In genomic region chr1:26910343-26911160, GRCh38 we compare ENCODE assay signal across 34 cellular contexts. TPM values are rescaled to one million over a fixed set of nuclear protein-coding genes. Genes with fewer than 3 reads are reported as not detected.
A peak's percentile ranks its signal among the peaks of the same experiment; 100 is the strongest.
DNase-seq lines count a peak whose midpoint lies in the region; ATAC-seq, FAIRE-seq and TF ChIP-seq lines count a peak whose summit lies in the region.
"Had no signal": no experiment of that assay in that cellular context is flagged by ENCODE, and none has a peak within 500 bp of the region (broad histone marks: within the 10 kb centered on the region; RNA-seq: fewer than 3 reads in every experiment).

No MANE protein-coding gene starts in this region.

- peak; percentile 90 for FAIRE-seq in HepG2 (lab: Jason Lieb, UNC)
- FAIRE-seq: endometrium, GM12891 had no signal

- H3K27ac ChIP-seq in body of pancreas (peak overlapping the region; percentile 95 to 100 (median 98)), HepG2 (ENCODE audit: extremely low read length, insufficient read depth, low read length) (peak overlapping the region; percentile 96), mammary epithelial cell (ENCODE audit: insufficient read depth, low read depth, low read length) (no peak overlapping the region)
- H3K27ac ChIP-seq: esophagus muscularis mucosa, neural progenitor cell, parathyroid adenoma, thoracic aorta, uterus had no signal

- TF ChIP-seq CTCF in body of pancreas (IDR thresholded peaks at IDR 0.05) (no peak), HepG2 (CRISPR knock-in tag; IDR thresholded peaks at IDR 0.05) (peak; percentile 25; the same call in 1 of the 2 replicates), mammary epithelial cell (conservative IDR thresholded peaks at IDR 0.05 in 1 of 2, IDR thresholded peaks at IDR 0.05 in 1 of 2; ENCODE audit: extremely low read depth in 1 of 2, insufficient read depth in 1 of 2, low read depth in 1 of 2, low read length in 2 of 2) (no peak)

- H2AFZ ChIP-seq in HepG2 (ENCODE audit: low read length) = no peak overlapping the region
- H2AFZ ChIP-seq in mammary epithelial cell (ENCODE audit: low read depth, low read length) = no peak overlapping the region
- H2AFZ ChIP-seq: neural progenitor cell, parathyroid adenoma had no signal

- DNase-seq in HT-29 (ENCODE audit: low spot score) (peak; percentile 85), body of pancreas (peak in 1 of 4 donors; percentile 20), HepG2 (ENCODE audit: low spot score) (peak; percentile 98), renal cortical epithelial cell (ENCODE audit: low read depth) (peak; percentile 69), mammary epithelial cell (no peak), HPDE6-E6E7 (ENCODE audit: extremely low spot score) (no peak)
- DNase-seq: activated CD4-positive, alpha-beta T cell treated with anti-CD3 and anti-CD28 coated beads, Interleukin-2, amount 50 U/mL, for 4 hours; activated naive CD4-positive, alpha-beta T cell treated with Interleukin-2 at 50 U/mL for 16 hours; CD4-positive, alpha-beta T cell; central memory CD4-positive, alpha-beta T cell; DMS 273 treated with DMSO at 0.1 percent for 48 hours; foreskin fibroblast; head of caudate nucleus; islet precursor cell; NCI-H146; NCI-H2171; NCI-H510A treated with DMSO at 0.1 percent for 48 hours; right cardiac atrium; RPMI8226; stimulated activated CD8-positive, alpha-beta memory T cell treated with anti-CD3 and anti-CD28 coated beads, Interleukin-4, amount 100 ng/mL, for 48 hours; T-cell; uterus had no signal

- H3K79me2 ChIP-seq in HepG2 (ENCODE audit: insufficient read depth, low read length) = peaks cover 30% of the 10 kb centered on the region
- H3K79me2 ChIP-seq in mammary epithelial cell (ENCODE audit: insufficient read depth, low read length) = no peaks in the 10 kb centered on the region
- H3K79me2 ChIP-seq: parathyroid adenoma had no signal

- H3K27me3 ChIP-seq in body of pancreas (no peaks in the 10 kb centered on the region), HepG2 (ENCODE audit: control insufficient read depth in 1 of 2, insufficient read depth in 2 of 2, low read length in 2 of 2) (no peaks in the 10 kb centered on the region; a peak in 1 of 5 replicates), mammary epithelial cell (ENCODE audit: insufficient read depth, low read length) (no peaks in the 10 kb centered on the region)
- H3K27me3 ChIP-seq: esophagus muscularis mucosa, uterus had no signal

- no peak for ATAC-seq in body of pancreas
- peak; percentile 68 for ATAC-seq in HepG2
- no peak for ATAC-seq in HG03354 (IDR thresholded peaks at IDR 0.05; ENCODE audit: poor library complexity, severe bottlenecking, unreplicated experiment)
- ATAC-seq in GM18858 (IDR thresholded peaks at IDR 0.05; ENCODE audit: unreplicated experiment) = no peak
- ATAC-seq: right cardiac atrium, T-cell had no signal

- TF ChIP-seq POLR2A in body of pancreas (IDR thresholded peaks at IDR 0.05) (peak in 1 of 3 donors; percentile 4), HepG2 (IDR thresholded peaks at IDR 0.05; ENCODE audit: insufficient read depth in 1 of 2, low read depth in 2 of 2, low read length in 2 of 2) (peak; percentile 69 to 94)

- intact Hi-C loops in body of pancreas (cut with DNase I) = no loop called here
- intact Hi-C loops in HepG2 (cut with micrococcal nuclease; ENCODE audit: unreplicated experiment) = no loop called here
- intact Hi-C loops in mammary epithelial cell (cut with micrococcal nuclease) = no loop called here

- WGBS in body of pancreas, 2 donors = 31 to 36% methylated on average over 4 of the region's 4 CpGs
- 4% methylated on average over 4 of the region's 4 CpGs for WGBS in HepG2 (ENCODE audit: low lambda C conversion rate)
- WGBS in mammary epithelial cell (ENCODE audit: low coverage, missing lambda C conversion rate) = 97% methylated on average over 4 of the region's 4 CpGs

- peak overlapping the region; percentile 93 for H3K4me2 ChIP-seq in HepG2 (ENCODE audit: low read depth, low read length)
- H3K4me2 ChIP-seq in mammary epithelial cell (ENCODE audit: insufficient read depth, low read depth, low read length) = no peak overlapping the region
- H3K4me2 ChIP-seq: neural progenitor cell had no signal

- H3K9me3 ChIP-seq in body of pancreas = no peaks in the 10 kb centered on the region
- H3K9me3 ChIP-seq in HepG2 (ENCODE audit: low read length) = no peaks in the 10 kb centered on the region
- H3K9me3 ChIP-seq in mammary epithelial cell (replicated peaks; ENCODE audit: insufficient read depth, low read length) = no peaks in the 10 kb centered on the region
- H3K9me3 ChIP-seq: esophagus muscularis mucosa, thoracic aorta, uterus had no signal

- no peak overlapping the region for H3K4me3 ChIP-seq in body of pancreas
- H3K4me3 ChIP-seq in HepG2 (replicated peaks in 1 of 3; ENCODE audit: insufficient read depth in 1 of 3, low read depth in 2 of 3, low read length in 3 of 3) = peak overlapping the region; percentile 75 to 97 (median 92)
- no peak overlapping the region for H3K4me3 ChIP-seq in mammary epithelial cell (replicated peaks in 1 of 3; ENCODE audit: insufficient read depth in 1 of 3, low read depth in 2 of 3, low read length in 3 of 3)
- H3K4me3 ChIP-seq: esophagus muscularis mucosa, neural progenitor cell, thoracic aorta, uterus had no signal

- no peaks in the 10 kb centered on the region for H3K36me3 ChIP-seq in body of pancreas (replicated peaks in 1 of 2; ENCODE audit: insufficient read depth in 1 of 2, low read depth in 2 of 2)
- peaks cover 3 to 8% of the 10 kb centered on the region in 2 experiments; a peak in 3 of 5 replicates for H3K36me3 ChIP-seq in HepG2 (replicated peaks in 1 of 2; ENCODE audit: control insufficient read depth in 1 of 2, insufficient read depth in 2 of 2, low read length in 2 of 2)
- no peaks in the 10 kb centered on the region for H3K36me3 ChIP-seq in mammary epithelial cell (ENCODE audit: insufficient read depth, low read length)
- H3K36me3 ChIP-seq: neural progenitor cell, thoracic aorta, uterus had no signal

- POLR2A ChIA-PET in HepG2 (lab: Yijun Ruan, JAX) = interaction anchor here (1.0 to 11.5 kb wide), 8 partner anchors 11 to 83 kb away, joined by 3 to 371 read pairs (median 8); partner anchors contain the start of genes GPATCH3, GPN2, KDF1 and NUDC

- no peak for TF ChIP-seq RAD21 in HepG2 (CRISPR knock-in tag; IDR thresholded peaks at IDR 0.05)

- dilution Hi-C loops in mammary epithelial cell (cut with HindIII; ENCODE audit: low sequenced_read_pairs) = no loop called here

- TF ChIP-seq EP300 in HepG2 (IDR thresholded peaks at IDR 0.05; ENCODE audit: low read depth in 2 of 2, low read length in 2 of 2) (peak; percentile 94 to 96), HepG2 (CRISPR knock-in tag; IDR thresholded peaks at IDR 0.05; ENCODE audit: borderline replicate concordance) (peak; percentile 91)

- H4K20me1 ChIP-seq in HepG2 (ENCODE audit: insufficient read depth, low read length) (peaks cover 16% of the 10 kb centered on the region; the same call in 1 of the 2 replicates), mammary epithelial cell (ENCODE audit: insufficient read depth, low read length) (no peaks in the 10 kb centered on the region)

- H3K4me1 ChIP-seq in body of pancreas (peaks cover 60% of the 10 kb centered on the region), HepG2 (ENCODE audit: insufficient read depth, low read length) (peaks cover 66% of the 10 kb centered on the region), mammary epithelial cell (ENCODE audit: insufficient read depth, low read length) (peaks cover 16% of the 10 kb centered on the region)
- H3K4me1 ChIP-seq: neural progenitor cell, uterus had no signal

- H3K9ac ChIP-seq in HepG2 (ENCODE audit: insufficient read depth, low read depth, low read length) = peak overlapping the region; percentile 98
- no peak overlapping the region for H3K9ac ChIP-seq in mammary epithelial cell (ENCODE audit: insufficient read depth, low read length)
- H3K9ac ChIP-seq: neural progenitor cell, parathyroid adenoma had no signal

- CTCF ChIA-PET in HepG2 (lab: Yijun Ruan, JAX; ENCODE audit: low intra/inter-chr PET ratio, low total read pairs) = no interaction called here
- CTCF ChIA-PET in mammary epithelial cell (lab: Charles Lee; ENCODE audit: low non-redundant PET) = no interaction called here

- in situ Hi-C loops in HepG2 (cut with HindIII; ENCODE audit: extremely low pct_ligation_motif_present, low pct_unique_long_range_greater_than_20kb) = loop anchor here (5.0 kb wide), 1 partner anchor 82 kb away; the partner anchor contains the start of gene TRNP1
- in situ Hi-C loops in mammary epithelial cell (cut with MboI; ENCODE audit: low sequenced_read_pairs in 2 of 2) = no loop called here

- BruUV-seq in HepG2 (replicated peaks; lab: Mats Ljungman, UMichigan) = no TSS peak
- no TSS peak for BruUV-seq in mammary epithelial cell (replicated peaks; lab: Mats Ljungman, UMichigan)

RNA-seq across cellular contexts. Expression of gene NR0B2, which starts 3.2 kb away (rescaled TPM):
- total RNA-seq in HT-29 (2014; rRNA removed; shearing (Covaris generic)) = 17.6 and 18.4 TPM in 2 replicates
- total RNA-seq in body of pancreas (10 to 100 TPM; 19.8 to 34.8 TPM), HepG2 (2016; rRNA removed; fragmentation: Illumina TruSeq; extraction: Trizol) (71.6 and 72.5 TPM in 2 replicates), renal cortical epithelial cell (not detected in 2 replicates), mammary epithelial cell (not detected)
- 32.2 and 34.7 TPM in 2 replicates for total RNA-seq in HepG2 (2016; cell fraction: cytosol; rRNA removed; fragmentation: Illumina TruSeq; extraction: Trizol; ENCODE audit: low read depth)
- 72.9 and 77.8 TPM in 2 replicates for total RNA-seq in HepG2 (2016; cell fraction: insoluble cytoplasmic fraction; rRNA removed; fragmentation: Illumina TruSeq; extraction: Trizol)
- 42.2 and 44.8 TPM in 2 replicates for total RNA-seq in HepG2 (2016; cell fraction: membrane; rRNA removed; fragmentation: Illumina TruSeq; extraction: Trizol)
- 49.1 and 51.4 TPM in 2 replicates for total RNA-seq in HepG2 (2016; cell fraction: nucleus; rRNA removed; fragmentation: Illumina TruSeq; extraction: Trizol)
- polyA plus RNA-seq in HepG2 (2011; rRNA removed) (133 and 203 TPM in 2 replicates), mammary epithelial cell (not detected)
- 120 and 167 TPM in 2 replicates for polyA plus RNA-seq in HepG2 (2011; cell fraction: cytosol; rRNA removed)
- polyA plus RNA-seq in HepG2 (2011; cell fraction: nucleus; rRNA removed) = 160 and 185 TPM in 2 replicates
- polyA plus RNA-seq in HepG2 (2012) = 94.7 and 125 TPM in 2 replicates
- polyA plus RNA-seq in HepG2 (2016; cell fraction: cytosol; fragmentation: Illumina TruSeq; extraction: Trizol; ENCODE audit: low read depth) = 14.5 and 14.6 TPM in 2 replicates
- polyA plus RNA-seq in HepG2 (2016; cell fraction: insoluble cytoplasmic fraction; fragmentation: Illumina TruSeq; extraction: Trizol; ENCODE audit: low read depth) = 86.2 and 93.6 TPM in 2 replicates
- 17.4 and 19.6 TPM in 2 replicates for polyA plus RNA-seq in HepG2 (2016; cell fraction: membrane; fragmentation: Illumina TruSeq; extraction: Trizol; ENCODE audit: low read depth)
- polyA plus RNA-seq in HepG2 (2016; cell fraction: nucleus; fragmentation: Illumina TruSeq; extraction: Trizol; ENCODE audit: insufficient read depth, low read depth) = 81.0 and 96.9 TPM in 2 replicates
- polyA minus RNA-seq in HepG2 (2011; rRNA and poly(A)+ RNA removed; ENCODE audit: low replicate concordance) = 0.21 and 413 TPM in 2 replicates
- 175 and 182 TPM in 2 replicates for polyA minus RNA-seq in HepG2 (2011; cell fraction: cytosol; rRNA and poly(A)+ RNA removed)
- 42.6 and 49.5 TPM in 2 replicates for polyA minus RNA-seq in HepG2 (2011; cell fraction: nucleus; rRNA and poly(A)+ RNA removed)
- not detected for polyA minus RNA-seq in mammary epithelial cell
- total RNA-seq: CD4-positive, alpha-beta T cell; dermis microvascular lymphatic vessel endothelial cell; esophagus muscularis mucosa; H7; lung microvascular endothelial cell; T-cell; thoracic aorta; uterus had no signal
- polyA plus RNA-seq: IgD-negative memory B cell had no signal

RNA-seq across cellular contexts. Expression of gene GPATCH3, which starts 10.3 kb away (rescaled TPM):
- 17.4 and 27.5 TPM in 2 replicates for total RNA-seq in HT-29 (2014; rRNA removed; shearing (Covaris generic))
- total RNA-seq in body of pancreas = 10 to 100 TPM in 1 of 2 donors, 1 to 10 TPM in 1; 4.9 to 19.4 TPM
- 11.0 and 12.5 TPM in 2 replicates for total RNA-seq in HepG2 (2016; rRNA removed; fragmentation: Illumina TruSeq; extraction: Trizol)
- 1.6 and 3.3 TPM in 2 replicates for total RNA-seq in HepG2 (2016; cell fraction: cytosol; rRNA removed; fragmentation: Illumina TruSeq; extraction: Trizol; ENCODE audit: low read depth)
- total RNA-seq in HepG2 (2016; cell fraction: insoluble cytoplasmic fraction; rRNA removed; fragmentation: Illumina TruSeq; extraction: Trizol) = 11.4 and 14.1 TPM in 2 replicates
- 8.6 and 9.5 TPM in 2 replicates for total RNA-seq in HepG2 (2016; cell fraction: membrane; rRNA removed; fragmentation: Illumina TruSeq; extraction: Trizol)
- 9.7 and 10.0 TPM in 2 replicates for total RNA-seq in HepG2 (2016; cell fraction: nucleus; rRNA removed; fragmentation: Illumina TruSeq; extraction: Trizol)
- polyA plus RNA-seq in HepG2 (2011; rRNA removed) = 6.8 and 8.3 TPM in 2 replicates
- 5.6 TPM in 2 replicates for polyA plus RNA-seq in HepG2 (2011; cell fraction: cytosol; rRNA removed)
- 12.9 and 16.4 TPM in 2 replicates for polyA plus RNA-seq in HepG2 (2011; cell fraction: nucleus; rRNA removed)
- 7.4 and 8.5 TPM in 2 replicates for polyA plus RNA-seq in HepG2 (2012)
- 3.5 and 4.5 TPM in 2 replicates for polyA plus RNA-seq in HepG2 (2016; cell fraction: cytosol; fragmentation: Illumina TruSeq; extraction: Trizol; ENCODE audit: low read depth)
- 12.3 and 14.3 TPM in 2 replicates for polyA plus RNA-seq in HepG2 (2016; cell fraction: insoluble cytoplasmic fraction; fragmentation: Illumina TruSeq; extraction: Trizol; ENCODE audit: low read depth)
- 6.7 and 7.6 TPM in 2 replicates for polyA plus RNA-seq in HepG2 (2016; cell fraction: membrane; fragmentation: Illumina TruSeq; extraction: Trizol; ENCODE audit: low read depth)
- 18.7 and 22.1 TPM in 2 replicates for polyA plus RNA-seq in HepG2 (2016; cell fraction: nucleus; fragmentation: Illumina TruSeq; extraction: Trizol; ENCODE audit: insufficient read depth, low read depth)
- polyA minus RNA-seq in HepG2 (2011; rRNA and poly(A)+ RNA removed; ENCODE audit: low replicate concordance) = 9.9 and 10.4 TPM in 2 replicates
- polyA minus RNA-seq in HepG2 (2011; cell fraction: cytosol; rRNA and poly(A)+ RNA removed) = 4.6 and 4.9 TPM in 2 replicates
- 9.9 and 10.8 TPM in 2 replicates for polyA minus RNA-seq in HepG2 (2011; cell fraction: nucleus; rRNA and poly(A)+ RNA removed)
- 6.4 and 7.0 TPM in 2 replicates for total RNA-seq in renal cortical epithelial cell
- 10 to 100 TPM; 10.8 to 19.4 TPM for total RNA-seq in mammary epithelial cell
- 8.2 TPM for polyA plus RNA-seq in mammary epithelial cell
- 19.7 TPM for polyA minus RNA-seq in mammary epithelial cell

RNA-seq across cellular contexts. Expression of gene NUDC, which starts 11.0 kb away (rescaled TPM):
- total RNA-seq in HT-29 (2014; rRNA removed; shearing (Covaris generic)) = 124 TPM in 2 replicates
- total RNA-seq in body of pancreas (10 to 100 TPM; 31.3 to 33.2 TPM), HepG2 (2016; rRNA removed; fragmentation: Illumina TruSeq; extraction: Trizol) (104 and 126 TPM in 2 replicates), renal cortical epithelial cell (20.1 and 47.8 TPM in 2 replicates), mammary epithelial cell (10 to 100 TPM; 22.7 to 96.8 TPM)
- total RNA-seq in HepG2 (2016; cell fraction: cytosol; rRNA removed; fragmentation: Illumina TruSeq; extraction: Trizol; ENCODE audit: low read depth) = 35.7 TPM in 2 replicates
- total RNA-seq in HepG2 (2016; cell fraction: insoluble cytoplasmic fraction; rRNA removed; fragmentation: Illumina TruSeq; extraction: Trizol) = 105 and 106 TPM in 2 replicates
- total RNA-seq in HepG2 (2016; cell fraction: membrane; rRNA removed; fragmentation: Illumina TruSeq; extraction: Trizol) = 36.4 and 37.7 TPM in 2 replicates
- total RNA-seq in HepG2 (2016; cell fraction: nucleus; rRNA removed; fragmentation: Illumina TruSeq; extraction: Trizol) = 45.3 and 49.3 TPM in 2 replicates
- polyA plus RNA-seq in HepG2 (2011; rRNA removed) (34.7 and 41.0 TPM in 2 replicates), mammary epithelial cell (61.7 TPM)
- polyA plus RNA-seq in HepG2 (2011; cell fraction: cytosol; rRNA removed) = 35.9 and 39.4 TPM in 2 replicates
- polyA plus RNA-seq in HepG2 (2011; cell fraction: nucleus; rRNA removed) = 28.6 and 31.4 TPM in 2 replicates
- 88.2 and 90.3 TPM in 2 replicates for polyA plus RNA-seq in HepG2 (2012)
- polyA plus RNA-seq in HepG2 (2016; cell fraction: cytosol; fragmentation: Illumina TruSeq; extraction: Trizol; ENCODE audit: low read depth) = 25.8 and 26.9 TPM in 2 replicates
- polyA plus RNA-seq in HepG2 (2016; cell fraction: insoluble cytoplasmic fraction; fragmentation: Illumina TruSeq; extraction: Trizol; ENCODE audit: low read depth) = 192 and 219 TPM in 2 replicates
- 34.2 and 35.5 TPM in 2 replicates for polyA plus RNA-seq in HepG2 (2016; cell fraction: membrane; fragmentation: Illumina TruSeq; extraction: Trizol; ENCODE audit: low read depth)
- 129 and 135 TPM in 2 replicates for polyA plus RNA-seq in HepG2 (2016; cell fraction: nucleus; fragmentation: Illumina TruSeq; extraction: Trizol; ENCODE audit: insufficient read depth, low read depth)
- 24.1 and 33.6 TPM in 2 replicates for polyA minus RNA-seq in HepG2 (2011; rRNA and poly(A)+ RNA removed; ENCODE audit: low replicate concordance)
- polyA minus RNA-seq in HepG2 (2011; cell fraction: cytosol; rRNA and poly(A)+ RNA removed) = 34.1 and 35.1 TPM in 2 replicates
- polyA minus RNA-seq in HepG2 (2011; cell fraction: nucleus; rRNA and poly(A)+ RNA removed) = 20.3 and 24.9 TPM in 2 replicates
- polyA minus RNA-seq in mammary epithelial cell = 90.6 TPM

RNA-seq across cellular contexts. Expression of gene GPN2, which starts 20.5 kb away (rescaled TPM):
- 25.2 and 37.2 TPM in 2 replicates for total RNA-seq in HT-29 (2014; rRNA removed; shearing (Covaris generic))
- 10 to 100 TPM in 1 of 2 donors, 1 to 10 TPM in 1; 8.8 to 21.4 TPM for total RNA-seq in body of pancreas
- 19.3 and 22.9 TPM in 2 replicates for total RNA-seq in HepG2 (2016; rRNA removed; fragmentation: Illumina TruSeq; extraction: Trizol)
- 1.8 and 2.5 TPM in 2 replicates for total RNA-seq in HepG2 (2016; cell fraction: cytosol; rRNA removed; fragmentation: Illumina TruSeq; extraction: Trizol; ENCODE audit: low read depth)
- total RNA-seq in HepG2 (2016; cell fraction: insoluble cytoplasmic fraction; rRNA removed; fragmentation: Illumina TruSeq; extraction: Trizol) = 20.8 and 22.5 TPM in 2 replicates
- 4.7 and 7.3 TPM in 2 replicates for total RNA-seq in HepG2 (2016; cell fraction: membrane; rRNA removed; fragmentation: Illumina TruSeq; extraction: Trizol)
- 10.8 and 13.7 TPM in 2 replicates for total RNA-seq in HepG2 (2016; cell fraction: nucleus; rRNA removed; fragmentation: Illumina TruSeq; extraction: Trizol)
- 38.9 and 41.8 TPM in 2 replicates for polyA plus RNA-seq in HepG2 (2011; rRNA removed)
- 16.3 and 25.9 TPM in 2 replicates for polyA plus RNA-seq in HepG2 (2011; cell fraction: cytosol; rRNA removed)
- 29.9 and 35.0 TPM in 2 replicates for polyA plus RNA-seq in HepG2 (2011; cell fraction: nucleus; rRNA removed)
- polyA plus RNA-seq in HepG2 (2012) = 14.4 and 15.5 TPM in 2 replicates
- 4.8 and 5.2 TPM in 2 replicates for polyA plus RNA-seq in HepG2 (2016; cell fraction: cytosol; fragmentation: Illumina TruSeq; extraction: Trizol; ENCODE audit: low read depth)
- polyA plus RNA-seq in HepG2 (2016; cell fraction: insoluble cytoplasmic fraction; fragmentation: Illumina TruSeq; extraction: Trizol; ENCODE audit: low read depth) = 31.8 and 35.9 TPM in 2 replicates
- 8.5 and 9.5 TPM in 2 replicates for polyA plus RNA-seq in HepG2 (2016; cell fraction: membrane; fragmentation: Illumina TruSeq; extraction: Trizol; ENCODE audit: low read depth)
- polyA plus RNA-seq in HepG2 (2016; cell fraction: nucleus; fragmentation: Illumina TruSeq; extraction: Trizol; ENCODE audit: insufficient read depth, low read depth) = 31.5 and 47.0 TPM in 2 replicates
- polyA minus RNA-seq in HepG2 (2011; rRNA and poly(A)+ RNA removed; ENCODE audit: low replicate concordance) = 46.8 and 68.0 TPM in 2 replicates
- 18.6 and 24.9 TPM in 2 replicates for polyA minus RNA-seq in HepG2 (2011; cell fraction: cytosol; rRNA and poly(A)+ RNA removed)
- polyA minus RNA-seq in HepG2 (2011; cell fraction: nucleus; rRNA and poly(A)+ RNA removed) = 11.1 and 15.8 TPM in 2 replicates
- 10.4 and 15.1 TPM in 2 replicates for total RNA-seq in renal cortical epithelial cell
- 10 to 100 TPM; 14.7 to 48.3 TPM for total RNA-seq in mammary epithelial cell
- polyA plus RNA-seq in mammary epithelial cell = 39.5 TPM
- polyA minus RNA-seq in mammary epithelial cell = 62.3 TPM

RNA-seq across cellular contexts. Expression of gene SFN, which starts 47.6 kb away (rescaled TPM):
- 170 and 192 TPM in 2 replicates for total RNA-seq in HT-29 (2014; rRNA removed; shearing (Covaris generic))
- 1 to 10 TPM in 1 of 2 donors, under 1 TPM in 1; 0.66 to 1.6 TPM for total RNA-seq in body of pancreas
- 5.6 and 6.8 TPM in 2 replicates for total RNA-seq in HepG2 (2016; rRNA removed; fragmentation: Illumina TruSeq; extraction: Trizol)
- 1.2 and 1.3 TPM in 2 replicates for total RNA-seq in HepG2 (2016; cell fraction: cytosol; rRNA removed; fragmentation: Illumina TruSeq; extraction: Trizol; ENCODE audit: low read depth)
- total RNA-seq in HepG2 (2016; cell fraction: insoluble cytoplasmic fraction; rRNA removed; fragmentation: Illumina TruSeq; extraction: Trizol) = 6.1 and 6.5 TPM in 2 replicates
- total RNA-seq in HepG2 (2016; cell fraction: membrane; rRNA removed; fragmentation: Illumina TruSeq; extraction: Trizol) = 2.4 and 2.5 TPM in 2 replicates
- total RNA-seq in HepG2 (2016; cell fraction: nucleus; rRNA removed; fragmentation: Illumina TruSeq; extraction: Trizol) = 2.2 and 3.0 TPM in 2 replicates
- polyA plus RNA-seq in HepG2 (2011; rRNA removed) = 4.0 and 4.3 TPM in 2 replicates
- 2.8 and 3.9 TPM in 2 replicates for polyA plus RNA-seq in HepG2 (2011; cell fraction: cytosol; rRNA removed)
- 1.8 and 2.5 TPM in 2 replicates for polyA plus RNA-seq in HepG2 (2011; cell fraction: nucleus; rRNA removed)
- polyA plus RNA-seq in HepG2 (2012) = 4.0 and 4.4 TPM in 2 replicates
- 1.4 and 1.6 TPM in 2 replicates for polyA plus RNA-seq in HepG2 (2016; cell fraction: cytosol; fragmentation: Illumina TruSeq; extraction: Trizol; ENCODE audit: low read depth)
- 9.2 and 11.4 TPM in 2 replicates for polyA plus RNA-seq in HepG2 (2016; cell fraction: insoluble cytoplasmic fraction; fragmentation: Illumina TruSeq; extraction: Trizol; ENCODE audit: low read depth)
- polyA plus RNA-seq in HepG2 (2016; cell fraction: membrane; fragmentation: Illumina TruSeq; extraction: Trizol; ENCODE audit: low read depth) = 2.1 and 2.5 TPM in 2 replicates
- 4.6 and 6.2 TPM in 2 replicates for polyA plus RNA-seq in HepG2 (2016; cell fraction: nucleus; fragmentation: Illumina TruSeq; extraction: Trizol; ENCODE audit: insufficient read depth, low read depth)
- 2.2 and 119 TPM in 2 replicates for polyA minus RNA-seq in HepG2 (2011; rRNA and poly(A)+ RNA removed; ENCODE audit: low replicate concordance)
- polyA minus RNA-seq in HepG2 (2011; cell fraction: cytosol; rRNA and poly(A)+ RNA removed) = 3.0 and 4.8 TPM in 2 replicates
- polyA minus RNA-seq in HepG2 (2011; cell fraction: nucleus; rRNA and poly(A)+ RNA removed) = 0.37 and 1.7 TPM in 2 replicates
- total RNA-seq in renal cortical epithelial cell = 21.6 and 97.9 TPM in 2 replicates
- 1,000 to 10,000 TPM; 1,135 to 2,555 TPM for total RNA-seq in mammary epithelial cell
- 2,641 TPM for polyA plus RNA-seq in mammary epithelial cell
- polyA minus RNA-seq in mammary epithelial cell = 1,141 TPM
- total RNA-seq: lung microvascular endothelial cell had no signal
- polyA plus RNA-seq: IgD-negative memory B cell had no signal

Comparison
In these comparisons a context has a peak if more than half of its experiments do, and no peak if none do; other contexts are left out.
1. DNase-seq: peak in HT-29 (single experiment), HepG2 (single experiment) and renal cortical epithelial cell (single experiment); none in mammary epithelial cell (single experiment) and HPDE6-E6E7 (single experiment).
2. H3K4me3 ChIP-seq: peak in HepG2 (3 of 3); none in body of pancreas (0 of 2) and mammary epithelial cell (0 of 3).
3. RNA of gene NR0B2, which starts 3.2 kb away (total RNA-seq): 32.2 to 77.8 TPM in HepG2, 19.8 to 34.8 TPM in body of pancreas and 17.6 to 18.4 TPM in HT-29; not detected in renal cortical epithelial cell and not detected in mammary epithelial cell; every median in the first group is over 10 times any median in the second.